Comparison of ENCODE assay signal across 8 cellular contexts in the genomic region with DNA sequence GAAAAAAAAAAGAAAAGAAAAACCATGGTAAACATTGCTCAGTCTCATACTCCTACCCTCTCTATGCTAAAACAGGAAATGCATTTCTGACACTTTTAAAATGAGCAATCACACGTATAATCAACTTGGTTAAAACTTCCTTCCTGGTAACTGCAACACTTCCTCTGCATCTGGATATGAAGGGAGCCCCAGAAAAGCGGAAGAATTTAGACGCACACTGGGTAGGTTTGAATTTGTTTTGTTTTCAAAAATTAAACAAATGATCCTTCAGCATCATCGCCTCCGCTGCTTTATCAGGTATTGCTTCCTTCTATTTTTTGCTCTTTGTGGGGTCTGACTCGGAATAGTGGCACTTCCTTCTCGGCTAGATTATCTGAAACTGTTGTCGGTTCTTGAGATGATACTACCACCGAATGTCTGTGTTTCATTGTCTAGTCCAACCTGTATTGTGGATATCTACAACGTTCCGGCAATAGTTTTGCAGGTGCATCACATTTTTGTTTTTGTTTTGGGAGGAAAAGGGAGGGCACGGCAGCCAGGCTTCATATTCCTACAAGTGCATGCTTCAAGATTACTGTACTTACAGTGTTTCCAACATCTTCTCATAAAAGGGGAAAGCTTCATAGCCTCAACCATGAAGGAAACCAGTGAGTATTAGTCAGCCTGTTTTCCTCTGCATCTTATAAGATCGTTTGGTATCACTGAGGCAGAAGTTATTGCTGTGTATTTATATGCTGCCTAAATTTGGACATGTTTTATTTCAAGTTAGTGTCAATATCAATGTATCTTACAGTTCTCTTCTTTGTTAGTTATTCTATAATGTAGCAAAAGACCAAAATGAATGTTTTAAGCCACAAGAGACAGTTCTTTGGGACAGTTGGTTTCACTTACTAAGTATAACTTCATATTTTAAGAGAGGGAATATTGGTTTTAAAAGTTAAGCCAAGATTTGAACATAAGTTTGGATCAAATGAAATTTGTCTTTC. TPM values are rescaled to one million over a fixed set of nuclear protein-coding genes. Genes with fewer than 3 reads are reported as not detected.
A peak's percentile ranks its signal among the peaks of the same experiment; 100 is the strongest.
DNase-seq lines count a peak whose midpoint lies in the region; ATAC-seq, FAIRE-seq and TF ChIP-seq lines count a peak whose summit lies in the region.

Gene PIK3CG, plus strand, starts transcription at position 153 of the 986 bp plus-strand sequence. CDS start 2,280 bp downstream, outside the sequence.

- H3K27me3 ChIP-seq in endothelial cell of umbilical vein (ENCODE audit: control insufficient read depth in 2 of 2, insufficient read depth in 2 of 2, low read length in 2 of 2) = no peaks in the 10 kb centered on the region

- peaks cover 13% of the 10 kb centered on the region for H3K79me2 ChIP-seq in endothelial cell of umbilical vein (ENCODE audit: control insufficient read depth, insufficient read depth, low read length)

- peak within 1 kb of the TSS; percentile 94 for H3K4me2 ChIP-seq in endothelial cell of umbilical vein (ENCODE audit: insufficient read depth, low read length)

- dilution Hi-C loops in endothelial cell of umbilical vein (cut with MboI; ENCODE audit: extremely low pct_ligation_motif_present, low sequenced_read_pairs) = no loop called here

- peak within 1 kb of the TSS; percentile 51 for H3K27ac ChIP-seq in endothelial cell of umbilical vein (ENCODE audit: insufficient read depth, low read depth, low read length)

- peak; percentile 51 for ATAC-seq in GM18861 (IDR thresholded peaks at IDR 0.05; ENCODE audit: unreplicated experiment)
- ATAC-seq in HG02623 (IDR thresholded peaks at IDR 0.05; ENCODE audit: unreplicated experiment) = peak; percentile 67
- ATAC-seq in stimulated activated naive CD8-positive, alpha-beta T cell treated with anti-CD3 and anti-CD28 coated beads, Interleukin-15, Interleukin-2, amounts not matched to agents 100 U/mL and 50 U/mL, for 24 hours = peak; percentile 70

- no peaks in the 10 kb centered on the region for H3K36me3 ChIP-seq in endothelial cell of umbilical vein (ENCODE audit: control insufficient read depth in 2 of 2, extremely low read depth in 1 of 2, insufficient read depth in 2 of 2, low read length in 2 of 2)

- H3K4me1 ChIP-seq in endothelial cell of umbilical vein (ENCODE audit: control insufficient read depth, extremely low read depth, insufficient read depth, low read length) = peaks cover 25% of the 10 kb centered on the region

- H3K9ac ChIP-seq in endothelial cell of umbilical vein (replicated peaks; ENCODE audit: extremely low read depth, insufficient read depth, low read length) = peak within 1 kb of the TSS; percentile 73

- peak; percentile 50 for TF ChIP-seq POLR2A in endothelial cell of umbilical vein (IDR thresholded peaks at IDR 0.05; ENCODE audit: low read depth, low read length)

- CTCF ChIA-PET in endothelial cell of umbilical vein (lab: Charles Lee) = interaction anchor here (0.9 to 1.6 kb wide), 5 partner anchors 12 to 323 kb away, joined by 3 to 6 read pairs (median 3); no protein-coding TSS in a partner anchor

- peak; percentile 86 for DNase-seq in NOMO-1 treated with DMSO at 0.1 percent for 48 hours (lab: John Stamatoyannopoulos, UW; ENCODE audit: unreplicated experiment)
- peak; percentile 64 for DNase-seq in endothelial cell of umbilical vein (ENCODE audit: low read depth, low spot score)
- DNase-seq in stimulated activated naive CD8-positive, alpha-beta T cell treated with anti-CD3 and anti-CD28 coated beads, Interleukin-15, Interleukin-2, amounts not matched to agents 100 U/mL and 50 U/mL, for 24 hours = no peak
- DNase-seq in cerebellar nuclear complex (lab: John Stamatoyannopoulos, UW) = no peak
- no peak for DNase-seq in activated CD4-positive, CD25-positive, alpha-beta regulatory T cell treated with anti-CD3 and anti-CD28 coated beads, Interleukin-2, amount 50 U/mL, for 72 hours
- DNase-seq in NCI-H748 (lab: John Stamatoyannopoulos, UW; ENCODE audit: unreplicated experiment) = no peak

- peak; percentile 79 for FAIRE-seq in endothelial cell of umbilical vein (lab: Jason Lieb, UNC)

- TF ChIP-seq CTCF in endothelial cell of umbilical vein (IDR thresholded peaks at IDR 0.05; ENCODE audit: extremely low read depth in 1 of 2, insufficient read depth in 1 of 2, low read depth in 1 of 2, low read length in 2 of 2) = no peak

- no peaks in the 10 kb centered on the region for H3K9me1 ChIP-seq in endothelial cell of umbilical vein (replicated peaks; ENCODE audit: control insufficient read depth, extremely low read depth, insufficient read depth, low read length)

- BruUV-seq in endothelial cell of umbilical vein (replicated peaks; lab: Mats Ljungman, UMichigan) = TSS peak; percentile 78

- H2AFZ ChIP-seq in endothelial cell of umbilical vein (ENCODE audit: low read depth, low read length) = peak within 1 kb of the TSS; percentile 71

- intact Hi-C loops in endothelial cell of umbilical vein (cut with micrococcal nuclease) = loop anchor here (1.0 to 5.0 kb wide), 3 partner anchors 88 to 323 kb away; no protein-coding TSS in a partner anchor

- H4K20me1 ChIP-seq in endothelial cell of umbilical vein (replicated peaks; ENCODE audit: control insufficient read depth, extremely low read depth, insufficient read depth, low read length) = no peaks in the 10 kb centered on the region

- no peaks in the 10 kb centered on the region for H3K9me3 ChIP-seq in endothelial cell of umbilical vein (replicated peaks; ENCODE audit: control insufficient read depth, insufficient read depth, low read length)

- peak within 1 kb of the TSS; percentile 29 to 87 (median 80) for H3K4me3 ChIP-seq in endothelial cell of umbilical vein (replicated peaks in 1 of 3; ENCODE audit: insufficient read depth in 1 of 3, low read depth in 1 of 3, low read length in 3 of 3)

- POLR2A ChIA-PET in endothelial cell of umbilical vein (lab: Charles Lee) = interaction anchor here (0.7 kb wide), 1 partner anchor 18 kb away, joined by 3 read pairs; no protein-coding TSS in a partner anchor

TF ChIP-seq in endothelial cell of umbilical vein, 7 proteins besides CTCF, POLR2A, EP300 and RAD21:
- no peak for TF ChIP-seq JUN (IDR thresholded peaks at IDR 0.05; ENCODE audit: borderline replicate concordance, insufficient read depth, insufficient read length, low read depth)
- TF ChIP-seq MYC (IDR thresholded peaks at IDR 0.05; ENCODE audit: low read depth, low read length) = no peak
- TF ChIP-seq, protein P1, sequence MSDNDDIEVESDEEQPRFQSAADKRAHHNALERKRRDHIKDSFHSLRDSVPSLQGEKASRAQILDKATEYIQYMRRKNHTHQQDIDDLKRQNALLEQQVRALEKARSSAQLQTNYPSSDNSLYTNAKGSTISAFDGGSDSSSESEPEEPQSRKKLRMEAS (IDR thresholded peaks at IDR 0.05; ENCODE audit: insufficient read depth, insufficient read length) = no peak
- TF ChIP-seq GATA2 (IDR thresholded peaks at IDR 0.05; ENCODE audit: insufficient read depth, insufficient read length, low read depth, low read length) = peak; percentile 73
- TF ChIP-seq FOS (IDR thresholded peaks at IDR 0.05; ENCODE audit: borderline replicate concordance, insufficient read depth, low read length) = peak; percentile 15
- no peak for TF ChIP-seq EZH2 (IDR thresholded peaks at IDR 0.05; ENCODE audit: borderline replicate concordance, low read depth, low read length, severe bottlenecking)
- peak; percentile 64 for TF ChIP-seq POLR2AphosphoS5 (IDR thresholded peaks at IDR 0.05; ENCODE audit: insufficient read depth, low read depth, low read length)

RNA-seq across cellular contexts. Expression of gene PIK3CG, which starts in this region (rescaled TPM):
- 4.9 and 6.2 TPM in 2 replicates for total RNA-seq in endothelial cell of umbilical vein
- polyA plus RNA-seq in endothelial cell of umbilical vein = 0.81 and 1.2 TPM in 2 replicates
- 1.3 TPM in 2 replicates for polyA plus RNA-seq in endothelial cell of umbilical vein (2011; cell fraction: cytosol; rRNA removed)
- polyA plus RNA-seq in endothelial cell of umbilical vein (2011; cell fraction: nucleus; rRNA removed) = 1.5 and 2.4 TPM in 2 replicates
- polyA plus RNA-seq in endothelial cell of umbilical vein (2012) = 1.0 and 4.4 TPM in 2 replicates
- polyA minus RNA-seq in endothelial cell of umbilical vein = 4.4 and 6.9 TPM in 2 replicates
- polyA minus RNA-seq in endothelial cell of umbilical vein (2011; cell fraction: cytosol; rRNA and poly(A)+ RNA removed) = not detected
- polyA minus RNA-seq in endothelial cell of umbilical vein (2011; cell fraction: nucleus; rRNA and poly(A)+ RNA removed) = 4.6 and 5.3 TPM in 2 replicates

Comparison
In these comparisons a context has a peak if more than half of its experiments do, and no peak if none do; other contexts are left out.
1. DNase-seq: peak in NOMO-1 treated with DMSO at 0.1 percent for 48 hours (single experiment) and endothelial cell of umbilical vein (single experiment); none in stimulated activated naive CD8-positive, alpha-beta T cell treated with anti-CD3 and anti-CD28 coated beads, Interleukin-15, Interleukin-2, amounts not matched to agents 100 U/mL and 50 U/mL, for 24 hours (single experiment), cerebellar nuclear complex (0 of 2), activated CD4-positive, CD25-positive, alpha-beta regulatory T cell treated with anti-CD3 and anti-CD28 coated beads, Interleukin-2, amount 50 U/mL, for 72 hours (single experiment) and NCI-H748 (single experiment).
2. Peak in every context shown above with its lines, with median percentiles within 50 percentile points of each other: ATAC-seq.